In the genomic region with DNA sequence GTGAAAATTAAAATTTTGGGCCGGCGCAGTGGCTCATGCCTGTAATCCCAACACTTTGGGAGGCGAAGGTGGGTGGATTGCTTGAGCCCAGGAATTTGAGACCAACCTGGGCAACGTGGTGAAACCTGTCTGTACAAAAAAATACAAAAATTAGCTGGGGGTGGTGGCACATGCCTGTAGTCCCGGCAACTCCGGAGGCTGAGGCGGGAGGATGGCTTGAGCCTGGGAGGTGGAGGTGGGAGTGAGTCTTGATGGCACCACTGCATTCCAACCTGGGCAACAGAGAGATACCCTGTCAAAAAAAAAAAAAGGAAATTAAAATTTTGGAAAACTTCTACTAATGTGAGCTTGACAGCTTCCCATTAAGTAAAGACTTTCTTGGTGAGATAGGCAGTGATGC, we compare ENCODE assay signal across 1 cellular context.
TF ChIP-seq lines count a peak whose summit lies in the region.

No MANE protein-coding gene starts in this region.

TF ChIP-seq in SK-N-SH treated with all-trans-retinoic acid at 6 μM for 48 hours, 23 proteins besides CTCF, POLR2A, EP300 and RAD21 (continued from another document):
- TF ChIP-seq, protein P1, sequence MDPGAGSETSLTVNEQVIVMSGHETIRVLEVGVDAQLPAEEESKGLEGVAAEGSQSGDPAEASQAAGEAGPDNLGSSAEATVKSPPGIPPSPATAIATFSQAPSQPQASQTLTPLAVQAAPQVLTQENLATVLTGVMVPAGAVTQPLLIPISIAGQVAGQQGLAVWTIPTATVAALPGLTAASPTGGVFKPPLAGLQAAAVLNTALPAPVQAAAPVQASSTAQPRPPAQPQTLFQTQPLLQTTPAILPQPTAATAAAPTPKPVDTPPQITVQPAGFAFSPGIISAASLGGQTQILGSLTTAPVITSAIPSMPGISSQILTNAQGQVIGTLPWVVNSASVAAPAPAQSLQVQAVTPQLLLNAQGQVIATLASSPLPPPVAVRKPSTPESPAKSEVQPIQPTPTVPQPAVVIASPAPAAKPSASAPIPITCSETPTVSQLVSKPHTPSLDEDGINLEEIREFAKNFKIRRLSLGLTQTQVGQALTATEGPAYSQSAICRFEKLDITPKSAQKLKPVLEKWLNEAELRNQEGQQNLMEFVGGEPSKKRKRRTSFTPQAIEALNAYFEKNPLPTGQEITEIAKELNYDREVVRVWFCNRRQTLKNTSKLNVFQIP (CRISPR knock-in tag; IDR thresholded peaks at IDR 0.05; ENCODE audit: borderline replicate concordance, low read depth): no peak
- no peak for TF ChIP-seq ESRRG (CRISPR knock-in tag; IDR thresholded peaks at IDR 0.05)
- TF ChIP-seq ZFP3 (CRISPR knock-in tag; IDR thresholded peaks at IDR 0.05): no peak
- no peak for TF ChIP-seq ZFP30 (CRISPR knock-in tag; IDR thresholded peaks at IDR 0.05)
- TF ChIP-seq BACH2 (CRISPR knock-in tag; IDR thresholded peaks at IDR 0.05; ENCODE audit: borderline replicate concordance): no peak
- TF ChIP-seq RARB (CRISPR knock-in tag; IDR thresholded peaks at IDR 0.05): no peak
